8 cellular contexts compared by ENCODE assay signal in the genomic region with DNA sequence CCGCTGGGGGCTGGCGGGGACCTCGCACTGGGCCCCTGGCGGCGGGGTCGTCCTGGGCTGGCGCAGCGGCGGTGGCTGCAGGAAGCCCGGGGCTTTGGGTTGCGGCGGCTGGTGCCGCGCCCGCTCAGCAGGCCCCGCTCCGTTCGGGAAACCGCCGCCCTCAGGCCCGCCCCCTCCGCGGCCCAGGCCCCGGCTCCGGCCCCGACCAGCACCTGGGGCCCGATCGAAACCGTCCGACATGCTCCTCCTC. TPM values are rescaled to one million over a fixed set of nuclear protein-coding genes. Genes with fewer than 3 reads are reported as not detected.
DNase-seq lines count a peak whose midpoint lies in the region; ATAC-seq and TF ChIP-seq lines count a peak whose summit lies in the region.
"Not testable (repeated sequence)": the region's sequence is repeated elsewhere in the genome, so short reads cannot be mapped to it uniquely, and the experiment has no call there.

No MANE protein-coding gene starts in this region.

- intact Hi-C loops in body of pancreas (cut with DNase I) = not testable (repeated sequence)
- intact Hi-C loops in heart left ventricle (cut with DNase I) = loop anchor here in 9 of 10 donors (2.0 to 5.0 kb wide), 4 partner anchors 40 to 74 kb away; partner anchors contain the start of genes NNT (in 9 of the 9) and TMEM267 (in 2 of the 9)

- H4K20me1 ChIP-seq in DND-41 (ENCODE audit: insufficient read depth, low read length) = peaks cover 30% of the 10 kb centered on the region

- not testable (repeated sequence) for TF ChIP-seq POLR2A in body of pancreas (IDR thresholded peaks at IDR 0.05); heart left ventricle (IDR thresholded peaks at IDR 0.05)

- POLR2A ChIA-PET in naive thymus-derived CD8-positive, alpha-beta T cell (lab: Charles Lee) = interaction anchor here (0.7 to 6.3 kb wide), 9 partner anchors 12 to 492 kb away, joined by 3 to 76 read pairs (median 4); partner anchors contain the start of genes HMGCS1, NNT, TMEM267 and ZNF131

- H3K9ac ChIP-seq in DND-41 (ENCODE audit: low read depth, low read length) = peak overlapping the region; percentile 94

- H3K27ac Mint-ChIP-seq in naive thymus-derived CD8-positive, alpha-beta T cell = peak overlapping the region in 5 of 10 donors; percentile 76 to 99 (median 95)

- not testable (repeated sequence) for H3K27me3 ChIP-seq in DND-41 (ENCODE audit: insufficient read depth, low read length, poor library complexity); RWPE2 (ENCODE audit: insufficient read depth, poor library complexity, severe bottlenecking); body of pancreas; heart left ventricle

- peaks cover 61% of the 10 kb centered on the region for H3K79me2 ChIP-seq in DND-41 (ENCODE audit: insufficient read depth, low read length)

- H3K4me1 ChIP-seq in DND-41 (ENCODE audit: insufficient read depth, low read length) = peaks cover 51% of the 10 kb centered on the region
- peaks cover 31% of the 10 kb centered on the region for H3K4me1 ChIP-seq in RWPE2 (ENCODE audit: insufficient read depth, poor library complexity, severe bottlenecking)
- H3K4me1 ChIP-seq in body of pancreas = peaks cover 47% of the 10 kb centered on the region
- peaks cover 3 to 52% (median 36%) of the 10 kb centered on the region in 12 donors for H3K4me1 ChIP-seq in heart left ventricle

- not testable (repeated sequence) for H3K4me1 Mint-ChIP-seq in naive thymus-derived CD8-positive, alpha-beta T cell

- peak overlapping the region; percentile 85 for H2AFZ ChIP-seq in DND-41 (ENCODE audit: low read depth, low read length)

- H3K27me3 Mint-ChIP-seq in naive thymus-derived CD8-positive, alpha-beta T cell = not testable (repeated sequence)

- not testable (repeated sequence) for H3K36me3 Mint-ChIP-seq in naive thymus-derived CD8-positive, alpha-beta T cell

- peaks cover 39% of the 10 kb centered on the region for H3K36me3 ChIP-seq in DND-41 (ENCODE audit: insufficient read depth, low read length)
- peaks cover 44% of the 10 kb centered on the region for H3K36me3 ChIP-seq in RWPE2 (ENCODE audit: low read depth)
- not testable (repeated sequence) for H3K36me3 ChIP-seq in body of pancreas (replicated peaks in 1 of 2; ENCODE audit: insufficient read depth in 1 of 2, low read depth in 2 of 2)
- H3K36me3 ChIP-seq in heart left ventricle = peaks cover 0 to 36% (median 31%) of the 10 kb centered on the region in 9 donors

- H3K4me2 ChIP-seq in DND-41 (ENCODE audit: insufficient read depth, low read length) = peak overlapping the region; percentile 78

- 0% methylated on average over 27 of the region's 30 CpGs; no CpG with 5 or more reads in 1 of the 2 donors for WGBS in body of pancreas, 2 donors
- WGBS in heart left ventricle, 4 donors = 0 to 1% (median 0%) methylated on average over 1 to 30 of the region's 30 CpGs

- TF ChIP-seq CTCF in DND-41 (IDR thresholded peaks at IDR 0.05; ENCODE audit: borderline replicate concordance, extremely low read depth, low read length, poor library complexity, severe bottlenecking); RWPE2 (IDR thresholded peaks at IDR 0.05; ENCODE audit: poor library complexity, severe bottlenecking); body of pancreas (IDR thresholded peaks at IDR 0.05); heart left ventricle (IDR thresholded peaks at IDR 0.05): not testable (repeated sequence)

- not testable (repeated sequence) for ATAC-seq in DND-41 (ENCODE audit: insufficient read depth, low read depth); RWPE2 (ENCODE audit: low read depth); body of pancreas
- peak; percentile 86 for ATAC-seq in GM21529 (IDR thresholded peaks at IDR 0.05; ENCODE audit: unreplicated experiment)
- ATAC-seq in HG03139 (IDR thresholded peaks at IDR 0.05; ENCODE audit: unreplicated experiment) = peak; percentile 85
- ATAC-seq in heart left ventricle = peak; percentile 76 to 95 (median 88)
- peak; percentile 54 for ATAC-seq in naive thymus-derived CD8-positive, alpha-beta T cell

- not testable (repeated sequence) for H3K9me3 Mint-ChIP-seq in naive thymus-derived CD8-positive, alpha-beta T cell

- H3K27ac ChIP-seq in DND-41 (ENCODE audit: low read length) (peak overlapping the region; percentile 90), RWPE2 (ENCODE audit: poor library complexity, severe bottlenecking) (peak overlapping the region; percentile 77), body of pancreas (peak overlapping the region; percentile 92 to 99 (median 96)), heart left ventricle (peak overlapping the region; percentile 89 to 99 (median 98)), substantia nigra (ENCODE audit: low read depth, low read length, poor library complexity, severe bottlenecking) (peak overlapping the region; percentile 82)

- H3K4me3 ChIP-seq in DND-41 (ENCODE audit: low read depth in 1 of 2, low read length in 2 of 2) (peak overlapping the region; percentile 52 to 72; a peak in 3 of 4 replicates), RWPE2 (ENCODE audit: severe bottlenecking) (peak overlapping the region; percentile 84), body of pancreas (peak overlapping the region; percentile 81 to 89), heart left ventricle (peak overlapping the region; percentile 66 to 95 (median 85))

- DNase-seq in DND-41; RWPE2 (ENCODE audit: low spot score); naive thymus-derived CD8-positive, alpha-beta T cell: not testable (repeated sequence)
- DNase-seq in body of pancreas (peak in 1 of 4 donors; percentile 88), heart left ventricle (peak in 2 of 5 donors; percentile 88 to 90), substantia nigra (lab: John Stamatoyannopoulos, UW) (peak in 2 of 49 donors; percentile 40 to 52)

- peak overlapping the region in 7 of 10 donors; percentile 61 to 95 (median 92) for H3K4me3 Mint-ChIP-seq in naive thymus-derived CD8-positive, alpha-beta T cell

- H3K9me3 ChIP-seq in DND-41 (ENCODE audit: insufficient read depth, low read length, severe bottlenecking); RWPE2 (ENCODE audit: severe bottlenecking); body of pancreas; heart left ventricle: not testable (repeated sequence)

RNA-seq across cellular contexts. Expression of gene PAIP1, which starts 0.3 kb away (rescaled TPM):
- total RNA-seq in body of pancreas (10 to 100 TPM; 33.6 to 45.1 TPM), heart left ventricle (100 to 1,000 TPM in 8 of 9 donors, 10 to 100 TPM in 1; 99.8 to 173 (median 140) TPM)
- 100 to 1,000 TPM in 1 of 2 donors, 10 to 100 TPM in 1; 84.7 to 112 TPM for polyA plus RNA-seq in heart left ventricle
- 10 to 100 TPM; 36.2 to 37.7 TPM for total RNA-seq in naive thymus-derived CD8-positive, alpha-beta T cell
- 10 to 100 TPM; 31.3 to 45.7 (median 32.5) TPM for polyA plus RNA-seq in naive thymus-derived CD8-positive, alpha-beta T cell

RNA-seq across cellular contexts. Expression of gene C5orf34, which starts 41.6 kb away (rescaled TPM):
- total RNA-seq in body of pancreas = 1 to 10 TPM in 1 of 2 donors, not detected in 1; 1.3 TPM
- 1 to 10 TPM in 2 of 9 donors, under 1 TPM in 7; 0.19 to 1.6 (median 0.60) TPM for total RNA-seq in heart left ventricle
- under 1 TPM; 0.19 to 0.54 TPM for polyA plus RNA-seq in heart left ventricle
- total RNA-seq in naive thymus-derived CD8-positive, alpha-beta T cell = 1 to 10 TPM; 5.3 to 7.4 TPM
- 1 to 10 TPM in 1 of 3 donors, under 1 TPM in 2; 0.77 to 2.0 (median 0.87) TPM for polyA plus RNA-seq in naive thymus-derived CD8-positive, alpha-beta T cell

RNA-seq across cellular contexts. Expression of gene NNT, which starts 46.4 kb away (rescaled TPM):
- total RNA-seq in body of pancreas (10 to 100 TPM; 25.1 to 30.1 TPM), heart left ventricle (100 to 1,000 TPM; 206 to 631 (median 475) TPM)
- 100 to 1,000 TPM in 1 of 2 donors, 10 to 100 TPM in 1; 53.8 to 119 TPM for polyA plus RNA-seq in heart left ventricle
- 10 to 100 TPM; 63.4 to 63.6 TPM for total RNA-seq in naive thymus-derived CD8-positive, alpha-beta T cell
- 10 to 100 TPM; 38.8 to 52.7 (median 49.5) TPM for polyA plus RNA-seq in naive thymus-derived CD8-positive, alpha-beta T cell
